ENCODE assay signal across 10 cellular contexts in genomic region chr16:49503242-49504022, GRCh38.
A peak's percentile ranks its signal among the peaks of the same experiment; 100 is the strongest.
DNase-seq lines count a peak whose midpoint lies in the region; ATAC-seq lines count a peak whose summit lies in the region.
"Had no signal": no experiment of that assay in that cellular context is flagged by ENCODE, and none has a peak within 500 bp of the region (broad histone marks: within the 10 kb centered on the region; RNA-seq: fewer than 3 reads in every experiment).

No MANE protein-coding gene starts in this region.

- H3K27ac Mint-ChIP-seq in natural killer cell treated with Interleukin-12 subunit alpha and Interleukin-12 subunit beta and Interleukin-15 and Interleukin-18, amount 100 ng/mL, for 72 hours = no peak overlapping the region
- H3K27ac Mint-ChIP-seq: T-helper 1 cell treated with Interleukin-12 subunit alpha and Interleukin-12 subunit beta and Interleukin-4 antibody, amounts not matched to agents 30 μg/mL and 1 μg/mL, for 36 hours had no signal

- no peaks in the 10 kb centered on the region for H3K9me3 Mint-ChIP-seq in natural killer cell treated with Interleukin-12 subunit alpha and Interleukin-12 subunit beta and Interleukin-15 and Interleukin-18, amount 100 ng/mL, for 72 hours
- H3K9me3 Mint-ChIP-seq: T-helper 1 cell treated with Interleukin-12 subunit alpha and Interleukin-12 subunit beta and Interleukin-4 antibody, amounts not matched to agents 30 μg/mL and 1 μg/mL, for 36 hours had no signal

- ATAC-seq in GM18909 (IDR thresholded peaks at IDR 0.05; ENCODE audit: poor library complexity, unreplicated experiment) (peak; percentile 84), GM21619 (IDR thresholded peaks at IDR 0.05; ENCODE audit: unreplicated experiment) (peak; percentile 70), HG03520 (IDR thresholded peaks at IDR 0.05; ENCODE audit: unreplicated experiment) (peak; percentile 60)
- ATAC-seq in natural killer cell treated with Interleukin-12 subunit alpha and Interleukin-12 subunit beta and Interleukin-15 and Interleukin-18, amount 100 ng/mL, for 72 hours = no peak

- H3K36me3 Mint-ChIP-seq in natural killer cell treated with Interleukin-12 subunit alpha and Interleukin-12 subunit beta and Interleukin-15 and Interleukin-18, amount 100 ng/mL, for 72 hours = no peaks in the 10 kb centered on the region

- H3K4me1 Mint-ChIP-seq in natural killer cell treated with Interleukin-12 subunit alpha and Interleukin-12 subunit beta and Interleukin-15 and Interleukin-18, amount 100 ng/mL, for 72 hours (ENCODE audit: low read depth in 2 of 2) = peaks cover 5 to 19% of the 10 kb centered on the region in 2 donors

- H3K27me3 Mint-ChIP-seq in natural killer cell treated with Interleukin-12 subunit alpha and Interleukin-12 subunit beta and Interleukin-15 and Interleukin-18, amount 100 ng/mL, for 72 hours = peaks cover 0 to 4% of the 10 kb centered on the region in 2 donors

- peak; percentile 41 for DNase-seq in natural killer cell treated with Interleukin-12 subunit alpha and Interleukin-12 subunit beta and Interleukin-15 and Interleukin-18, amount 100 ng/mL, for 72 hours (ENCODE audit: low spot score)
- DNase-seq in NCI-H2107 (lab: John Stamatoyannopoulos, UW) = no peak
- no peak for DNase-seq in activated gamma-delta T cell (lab: John Stamatoyannopoulos, UW)
- no peak for DNase-seq in NCI-H524 (lab: John Stamatoyannopoulos, UW)
- DNase-seq: NCI-H1105 treated with DMSO at 0.1 percent for 48 hours; NK-92 treated with Interleukin-12 subunit alpha and Interleukin-12 subunit beta, amount 100 ng/mL, for 24 hours had no signal

- peak overlapping the region; percentile 20 for H3K4me3 Mint-ChIP-seq in natural killer cell treated with Interleukin-12 subunit alpha and Interleukin-12 subunit beta and Interleukin-15 and Interleukin-18, amount 100 ng/mL, for 72 hours
- H3K4me3 Mint-ChIP-seq: T-helper 1 cell treated with Interleukin-12 subunit alpha and Interleukin-12 subunit beta and Interleukin-4 antibody, amounts not matched to agents 30 μg/mL and 1 μg/mL, for 36 hours had no signal

Comparison
In these comparisons a context has a peak if more than half of its experiments do, and no peak if none do; other contexts are left out.
1. ATAC-seq: peak in GM18909 (single experiment), GM21619 (single experiment) and HG03520 (single experiment); none in natural killer cell treated with Interleukin-12 subunit alpha and Interleukin-12 subunit beta and Interleukin-15 and Interleukin-18, amount 100 ng/mL, for 72 hours (0 of 2).